In the genomic region with DNA sequence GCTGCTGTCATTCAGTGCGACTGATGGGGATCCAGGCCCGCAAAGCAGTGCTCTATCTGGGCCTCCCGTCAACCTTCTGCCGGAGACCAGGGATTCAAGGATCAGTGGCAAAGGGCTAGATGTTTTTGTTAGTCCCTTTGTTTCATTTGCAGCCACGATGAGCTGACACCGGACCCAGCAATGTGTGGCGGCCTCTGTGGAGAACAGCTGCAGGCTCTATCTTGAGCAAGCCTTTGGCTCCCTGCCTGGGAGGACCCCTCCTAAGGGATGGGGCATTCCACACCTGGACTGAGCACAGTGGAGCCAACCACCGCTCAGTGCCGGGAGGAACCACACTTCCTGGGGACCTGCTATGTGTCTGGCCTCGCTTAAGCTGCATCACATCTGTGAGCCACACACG, we compare ENCODE assay signal across 23 cellular contexts.
"Had no signal": no experiment of that assay in that cellular context is flagged by ENCODE, and none has a peak within 500 bp of the region (broad histone marks: within the 10 kb centered on the region; RNA-seq: fewer than 3 reads in every experiment).

No MANE protein-coding gene starts in this region.

- H3K4me3 ChIP-seq: adrenal gland, body of pancreas, breast epithelium, PC-9, SK-N-MC had no signal

- H3K9me3 Mint-ChIP-seq: activated CD4-positive, alpha-beta T cell treated with anti-CD3 and anti-CD28 coated beads, Interleukin-2, amount 10 ng/mL, durations not matched to agents 24 days and 14 days; activated naive CD4-positive, alpha-beta T cell treated with anti-CD3 and anti-CD28 coated beads, Interleukin-2, amount 50 U/mL, for 24 hours; activated T-cell treated with anti-CD3 and anti-CD28 coated beads, Interleukin-2, amount 50 U/mL, for 24 hours; activated T-helper 2 cell treated with anti-CD3 and anti-CD28 coated beads, Interferon-gamma antibody, Interleukin-2, Interleukin-4, amounts not matched to agents 10 μg/mL and 5 μg/mL and 100 μg/mL, durations not matched to agents 14 hours and 24 hours and 36 hours; T-helper 1 cell treated with Interleukin-12 subunit alpha and Interleukin-12 subunit beta and Interleukin-4 antibody, amounts not matched to agents 30 μg/mL and 1 μg/mL, for 36 hours; T-helper 2 cell treated with Interferon-gamma antibody and Interleukin-4, amounts not matched to agents 5 μg/mL and 100 μg/mL, for 36 hours had no signal

- H3K9me3 ChIP-seq: adrenal gland, body of pancreas, breast epithelium had no signal

- H3K36me3 ChIP-seq: adrenal gland, breast epithelium had no signal

- H3K4me1 ChIP-seq: adrenal gland, body of pancreas, breast epithelium had no signal

- H3K36me3 Mint-ChIP-seq: activated naive CD4-positive, alpha-beta T cell treated with anti-CD3 and anti-CD28 coated beads, Interleukin-2, amount 50 U/mL, for 24 hours had no signal

- H2AFZ ChIP-seq: PC-9 had no signal

- H3K4me1 Mint-ChIP-seq: activated CD4-positive, alpha-beta T cell treated with anti-CD3 and anti-CD28 coated beads, Interleukin-2, amount 10 ng/mL, durations not matched to agents 24 days and 14 days; activated naive CD4-positive, alpha-beta T cell treated with anti-CD3 and anti-CD28 coated beads, Interleukin-2, amount 50 U/mL, for 24 hours had no signal

- H3K27ac Mint-ChIP-seq: activated CD4-positive, alpha-beta T cell treated with anti-CD3 and anti-CD28 coated beads, Interleukin-2, amount 10 ng/mL, durations not matched to agents 24 days and 14 days; activated CD8-positive, alpha-beta T cell treated with anti-CD3 and anti-CD28 coated beads, Interleukin-2, amount 10 ng/mL, durations not matched to agents 7 days and 5 days; activated T-cell treated with anti-CD3 and anti-CD28 coated beads, Interleukin-2, amount 50 U/mL, for 24 hours; activated T-helper 2 cell treated with anti-CD3 and anti-CD28 coated beads, Interferon-gamma antibody, Interleukin-2, Interleukin-4, amounts not matched to agents 10 μg/mL and 5 μg/mL and 100 μg/mL, durations not matched to agents 14 hours and 24 hours and 36 hours; T-helper 1 cell treated with Interleukin-12 subunit alpha and Interleukin-12 subunit beta and Interleukin-4 antibody, amounts not matched to agents 30 μg/mL and 1 μg/mL, for 36 hours; T-helper 2 cell treated with Interferon-gamma antibody and Interleukin-4, amounts not matched to agents 5 μg/mL and 100 μg/mL, for 36 hours had no signal

- ATAC-seq: activated CD8-positive, alpha-beta T cell treated with anti-CD3 and anti-CD28 coated beads, Interleukin-2, amount 10 ng/mL, durations not matched to agents 7 days and 5 days; body of pancreas had no signal

- H3K27ac ChIP-seq: adrenal gland, body of pancreas, breast epithelium, PC-9, SK-N-MC had no signal

- H3K4me2 ChIP-seq: PC-9 had no signal

- H3K4me3 Mint-ChIP-seq: activated CD4-positive, alpha-beta T cell treated with anti-CD3 and anti-CD28 coated beads, Interleukin-2, amount 10 ng/mL, durations not matched to agents 24 days and 14 days; activated CD8-positive, alpha-beta T cell treated with anti-CD3 and anti-CD28 coated beads, Interleukin-2, amount 10 ng/mL, durations not matched to agents 7 days and 5 days; activated naive CD4-positive, alpha-beta T cell treated with anti-CD3 and anti-CD28 coated beads, Interleukin-2, amount 50 U/mL, for 24 hours; activated T-cell treated with anti-CD3 and anti-CD28 coated beads, Interleukin-2, amount 50 U/mL, for 24 hours; T-helper 1 cell treated with Interleukin-12 subunit alpha and Interleukin-12 subunit beta and Interleukin-4 antibody, amounts not matched to agents 30 μg/mL and 1 μg/mL, for 36 hours; T-helper 2 cell treated with Interferon-gamma antibody and Interleukin-4, amounts not matched to agents 5 μg/mL and 100 μg/mL, for 36 hours had no signal

- DNase-seq: activated CD4-positive, alpha-beta T cell treated with anti-CD3 and anti-CD28 coated beads, Interleukin-2, amount 10 ng/mL, durations not matched to agents 24 days and 14 days; activated CD4-positive, alpha-beta T cell treated with anti-CD3 and anti-CD28 coated beads, Interleukin-2, amount 50 U/mL, for 48 hours; activated CD8-positive, alpha-beta T cell treated with anti-CD3 and anti-CD28 coated beads, Interleukin-2, amount 10 ng/mL, durations not matched to agents 7 days and 5 days; activated gamma-delta T cell; activated naive CD4-positive, alpha-beta T cell treated with Interleukin-2 at 50 U/mL for 16 hours; activated T-cell treated with anti-CD3 and anti-CD28 coated beads, Interleukin-2, amount 50 U/mL, for 24 hours; adrenal gland; body of pancreas; Karpas-422; KBM-7; NCI-H1436 treated with DMSO at 0.1 percent for 48 hours; NCI-H1694 treated with DMSO at 0.1 percent for 48 hours; NCI-H2029; NCI-H345; NCI-H524 treated with DMSO at 0.1 percent for 48 hours; PC-9; Right ventricle myocardium superior had no signal
